Comparison of ENCODE assay signal across 9 cellular contexts in the genomic region with DNA sequence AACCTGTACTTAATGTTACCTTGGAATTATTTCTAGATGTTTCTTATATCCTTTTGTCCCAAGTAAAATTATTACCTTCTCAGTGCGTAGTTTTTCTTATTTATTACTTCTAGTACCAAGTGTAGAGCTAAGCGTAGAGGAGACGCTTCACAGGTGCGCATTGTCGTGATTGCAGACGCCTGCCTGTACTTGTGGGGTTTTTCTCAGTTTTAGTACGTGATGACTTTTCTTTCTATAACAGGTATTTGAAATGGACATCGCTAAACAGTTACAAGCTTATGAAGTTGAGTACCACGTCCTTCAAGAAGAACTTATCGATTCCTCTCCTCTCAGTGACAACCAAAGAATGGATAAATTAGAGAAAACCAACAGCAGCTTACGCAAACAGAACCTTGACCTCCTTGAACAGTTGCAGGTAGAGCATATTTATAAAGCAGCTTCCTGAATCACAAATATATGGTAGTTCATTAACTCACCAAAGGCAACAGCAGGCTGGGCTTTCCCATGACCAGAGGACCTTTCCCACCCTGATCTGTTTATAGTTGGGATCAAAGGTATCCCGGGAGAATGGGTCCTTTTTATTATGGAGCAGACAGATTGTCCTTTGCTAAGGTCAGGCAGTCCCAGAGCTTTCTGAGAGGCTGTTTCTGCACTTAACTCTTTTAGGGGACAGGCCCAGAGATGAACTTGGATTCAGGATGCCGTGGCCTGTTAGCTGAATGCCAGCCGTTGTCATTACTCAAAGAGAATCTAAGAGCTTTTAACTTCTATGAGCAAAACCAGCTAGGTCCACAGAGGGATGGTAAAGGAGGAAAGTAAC.
DNase-seq lines count a peak whose midpoint lies in the region; ATAC-seq and TF ChIP-seq lines count a peak whose summit lies in the region.
"Had no signal": no experiment of that assay in that cellular context is flagged by ENCODE, and none has a peak within 500 bp of the region (broad histone marks: within the 10 kb centered on the region; RNA-seq: fewer than 3 reads in every experiment).

No MANE protein-coding gene starts in this region.

- H3K27ac ChIP-seq in ACC112 (ENCODE audit: low read depth, low read length) (peak overlapping the region; percentile 94), muscle layer of duodenum (ENCODE audit: low read length) (peak overlapping the region; percentile 80)

- no peaks in the 10 kb centered on the region for H3K79me2 ChIP-seq in ACC112 (ENCODE audit: control insufficient read depth, insufficient read depth, low read length, unreplicated experiment)

- 0 out of 2 replicates have a peak overlapping the region, but pooled peaks have one; percentile 30 for H3K4me3 ChIP-seq in ACC112 (ENCODE audit: low read depth, low read length)
- no peak overlapping the region; the same call in 1 of the 2 replicates for H3K4me3 ChIP-seq in GM12865 (ENCODE audit: low read depth, low read length)
- no peak overlapping the region for H3K4me3 ChIP-seq in muscle layer of duodenum (ENCODE audit: low read depth in 1 of 2, low read length in 2 of 2)
- H3K4me3 ChIP-seq: lung had no signal

- no peaks in the 10 kb centered on the region for H3K9me3 ChIP-seq in muscle layer of duodenum (ENCODE audit: control insufficient read depth in 1 of 2, low read length in 2 of 2)

- H3K4me1 ChIP-seq in ACC112 (ENCODE audit: control insufficient read depth, insufficient read depth, low read length, unreplicated experiment) (peaks cover 22% of the 10 kb centered on the region), muscle layer of duodenum (ENCODE audit: control insufficient read depth in 1 of 2, insufficient read depth in 2 of 2, low read length in 2 of 2) (peaks cover 28 to 44% of the 10 kb centered on the region in 2 donors)

- no peak for TF ChIP-seq CTCF in GM12865 (IDR thresholded peaks at IDR 0.05; ENCODE audit: insufficient read depth, low read depth, low read length, missing control alignments)
- no peak for TF ChIP-seq CTCF in brain (conservative IDR thresholded peaks at IDR 0.05)

- no peaks in the 10 kb centered on the region for H3K9me3 Mint-ChIP-seq in brain

- ATAC-seq in HG03469 (IDR thresholded peaks at IDR 0.05; ENCODE audit: unreplicated experiment): no peak

- H2AFZ ChIP-seq in ACC112 (ENCODE audit: low read length, unreplicated experiment): no peak overlapping the region

- H3K36me3 Mint-ChIP-seq in brain: peaks cover 23% of the 10 kb centered on the region

- no peaks in the 10 kb centered on the region for H3K27me3 Mint-ChIP-seq in brain

- no peaks in the 10 kb centered on the region for H3K27me3 ChIP-seq in ACC112 (ENCODE audit: insufficient read depth, low read length)
- H3K27me3 ChIP-seq in muscle layer of duodenum (ENCODE audit: low read depth, low read length): no peaks in the 10 kb centered on the region

- H3K4me1 Mint-ChIP-seq in brain: peaks cover 63% of the 10 kb centered on the region

- H3K4me3 Mint-ChIP-seq in brain: peak overlapping the region in 1 of 5 experiments; percentile 53

- H3K36me3 ChIP-seq in ACC112 (ENCODE audit: insufficient read depth, low read length) (peaks cover 15% of the 10 kb centered on the region; the same call in 1 of the 2 replicates), muscle layer of duodenum (ENCODE audit: control insufficient read depth in 1 of 2, insufficient read depth in 2 of 2, low read length in 2 of 2) (peaks cover 22 to 39% of the 10 kb centered on the region in 2 donors)

- peak; percentile 74 for DNase-seq in GM12865 (ENCODE audit: low read depth)
- no peak for DNase-seq in Ammon's horn (ENCODE audit: low spot score)
- DNase-seq in SHP77 treated with DMSO at 0.1 percent for 48 hours (lab: John Stamatoyannopoulos, UW): no peak
- no peak for DNase-seq in stimulated activated CD4-positive, alpha-beta T cell treated with anti-CD3 and anti-CD28 coated beads, Interleukin-2, amount 100 ng/mL, for 24 hours

- peak overlapping the region in 3 of 5 experiments; percentile 77 to 91 (median 78) for H3K27ac Mint-ChIP-seq in brain
